Comparison of ENCODE assay signal across 1 cellular context in genomic region chr9:88742483-88742882, GRCh38.
TF ChIP-seq lines count a peak whose summit lies in the region.

No MANE protein-coding gene starts in this region.

TF ChIP-seq in endothelial cell of umbilical vein, 7 proteins besides CTCF, POLR2A, EP300 and RAD21:
- TF ChIP-seq EZH2 (IDR thresholded peaks at IDR 0.05; ENCODE audit: borderline replicate concordance, low read depth, low read length, severe bottlenecking), result no peak
- TF ChIP-seq POLR2AphosphoS5 (IDR thresholded peaks at IDR 0.05; ENCODE audit: insufficient read depth, low read depth, low read length), result no peak
- no peak for TF ChIP-seq JUN (IDR thresholded peaks at IDR 0.05; ENCODE audit: borderline replicate concordance, insufficient read depth, insufficient read length, low read depth)
- TF ChIP-seq MAX (IDR thresholded peaks at IDR 0.05; ENCODE audit: insufficient read depth, insufficient read length), result no peak
- TF ChIP-seq GATA2 (IDR thresholded peaks at IDR 0.05; ENCODE audit: insufficient read depth, insufficient read length, low read depth, low read length), result no peak
